21 cellular contexts compared by ENCODE assay signal in the genomic region with DNA sequence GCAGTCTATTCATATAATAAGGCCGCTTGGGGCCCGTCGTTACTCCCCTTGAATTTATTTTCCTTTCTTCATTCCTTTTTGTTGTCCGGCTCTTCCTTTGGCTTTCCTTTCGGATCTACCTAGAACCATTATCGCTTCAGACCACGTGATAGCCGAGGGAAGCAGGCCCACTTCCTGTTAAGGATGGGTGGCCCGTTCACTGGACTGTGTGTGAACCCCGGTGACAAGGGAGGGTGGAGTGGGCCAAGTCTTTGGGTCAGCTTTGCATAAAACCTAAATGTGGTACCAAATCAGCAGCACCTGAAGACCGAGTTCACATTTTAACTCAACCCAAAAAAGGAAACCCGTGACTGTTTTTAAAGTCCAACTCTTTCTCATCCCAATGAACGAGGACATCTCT.
DNase-seq lines count a peak whose midpoint lies in the region; ATAC-seq, FAIRE-seq and TF ChIP-seq lines count a peak whose summit lies in the region.
"Had no signal": no experiment of that assay in that cellular context is flagged by ENCODE, and none has a peak within 500 bp of the region (broad histone marks: within the 10 kb centered on the region; RNA-seq: fewer than 3 reads in every experiment).

No MANE protein-coding gene starts in this region.

- CTCF ChIA-PET in K562 (lab: Yijun Ruan, JAX; ENCODE audit: low intra/inter-chr PET ratio) = no interaction called here

- BruUV-seq in K562 (replicated peaks; lab: Mats Ljungman, UMichigan) = no TSS peak

- peak overlapping the region; percentile 43 for H3K4me3 Mint-ChIP-seq in nephron progenitor cell
- H3K4me3 Mint-ChIP-seq: B cell; CD4-positive, alpha-beta T cell; CD8-positive, alpha-beta T cell had no signal

- peaks cover 3% of the 10 kb centered on the region for H3K27me3 Mint-ChIP-seq in nephron progenitor cell (ENCODE audit: low read depth, poor library complexity)

- no peaks in the 10 kb centered on the region for H3K9me1 ChIP-seq in K562 (ENCODE audit: control insufficient read depth, insufficient read depth, low read length)

- no peaks in the 10 kb centered on the region for H4K20me1 ChIP-seq in K562 (replicated peaks; ENCODE audit: control insufficient read depth, insufficient read depth, low read length)
- H4K20me1 ChIP-seq: BLaER1 treated with 17β-estradiol and CSF1 and Interleukin-3, amounts not matched to agents 10 nM and 100 nM had no signal

- DNase-seq in K562 (ENCODE audit: extremely low read depth in 1 of 4, low spot score in 3 of 4) (no peak), esophagus muscularis mucosa (ENCODE audit: extremely low spot score) (peak; percentile 83), nephron progenitor cell (no peak), AG20443 (ENCODE audit: low spot score) (no peak), NCI-H1436 treated with DMSO at 0.1 percent for 48 hours (lab: John Stamatoyannopoulos, UW) (no peak), GM12892 (ENCODE audit: insufficient read length) (no peak)
- DNase-seq: 8988T; ACHN; AML-193; Caco-2; Calu3; CD4-positive, alpha-beta T cell; CD8-positive, alpha-beta T cell; DMS79 treated with DMSO at 0.1 percent for 48 hours; GF-D8 had no signal

- FAIRE-seq in K562 (lab: Jason Lieb, UNC) (no peak), GM12892 (lab: Jason Lieb, UNC) (no peak)
- FAIRE-seq: A204.1, D721Med, GM19239 had no signal

- WGBS in K562 (ENCODE audit: insufficient coverage, low coverage, missing lambda C conversion rate) = 6% methylated on average over 13 of the region's 13 CpGs
- 86% methylated on average over 13 of the region's 13 CpGs for WGBS in esophagus muscularis mucosa

- no peak for TF ChIP-seq POLR2A in K562 (conservative IDR thresholded peaks at IDR 0.05)
- TF ChIP-seq POLR2A in esophagus muscularis mucosa (IDR thresholded peaks at IDR 0.05; ENCODE audit: low read depth) = no peak
- no peak for TF ChIP-seq POLR2A in GM12892 (IDR thresholded peaks at IDR 0.05; ENCODE audit: low read depth, low read length)

- no peak for ATAC-seq in K562
- ATAC-seq: CD8-positive, alpha-beta T cell had no signal

- intact Hi-C loops in K562 (cut with micrococcal nuclease) (no loop called here), esophagus muscularis mucosa (cut with DNase I) (no loop called here)

- no peaks in the 10 kb centered on the region for H3K79me2 ChIP-seq in K562 (ENCODE audit: control insufficient read depth, insufficient read depth, low read length)

- no peaks in the 10 kb centered on the region for H3K9me3 ChIP-seq in K562 (replicated peaks; ENCODE audit: control insufficient read depth, insufficient read depth, low read depth, low read length)
- H3K9me3 ChIP-seq in esophagus muscularis mucosa = no peaks in the 10 kb centered on the region
- H3K9me3 ChIP-seq: Caco-2 had no signal

- peaks cover 17 to 18% of the 10 kb centered on the region in 2 experiments; a peak in 3 of 5 replicates for H3K27me3 ChIP-seq in K562 (ENCODE audit: control insufficient read depth in 2 of 2, insufficient read depth in 2 of 2, low read length in 2 of 2)
- peaks cover 0 to 8% (median 0%) of the 10 kb centered on the region in 4 donors for H3K27me3 ChIP-seq in esophagus muscularis mucosa
- H3K27me3 ChIP-seq: BLaER1 treated with 17β-estradiol and CSF1 and Interleukin-3, amounts not matched to agents 10 nM and 100 nM had no signal

- H3K27ac ChIP-seq in K562 (ENCODE audit: extremely low read depth, low read depth, low read length) (no peak overlapping the region), esophagus muscularis mucosa (replicated peaks in 1 of 4) (no peak overlapping the region)
- H3K27ac ChIP-seq: BLaER1 treated with 17β-estradiol and CSF1 and Interleukin-3, amounts not matched to agents 10 nM and 100 nM; C4-2B had no signal

- in situ Hi-C loops in K562 (cut with MboI) = no loop called here

- H2AFZ ChIP-seq in K562 (ENCODE audit: low read depth, low read length) = no peak overlapping the region

- H3K4me1 ChIP-seq in K562 (replicated peaks in 1 of 2; ENCODE audit: control insufficient read depth in 2 of 2, insufficient read depth in 2 of 2, low read length in 2 of 2) (no peaks in the 10 kb centered on the region), esophagus muscularis mucosa (no peaks in the 10 kb centered on the region)
- H3K4me1 ChIP-seq: BLaER1 treated with 17β-estradiol and CSF1 and Interleukin-3, amounts not matched to agents 10 nM and 100 nM; Caco-2 had no signal

- POLR2A ChIA-PET in K562 (lab: Yijun Ruan, JAX) = interaction anchor here (0.7 kb wide), 1 partner anchor 26 kb away, joined by 4 read pairs; no protein-coding TSS in a partner anchor

- TF ChIP-seq RAD21 in K562 (CRISPR knock-in tag; conservative IDR thresholded peaks at IDR 0.05 in 1 of 2, IDR thresholded peaks at IDR 0.05 in 1 of 2) = no peak

- H3K27ac Mint-ChIP-seq in nephron progenitor cell = peak overlapping the region; percentile 53
- H3K27ac Mint-ChIP-seq: B cell; CD4-positive, alpha-beta T cell; CD8-positive, alpha-beta T cell had no signal

- H3K9ac ChIP-seq in K562 (ENCODE audit: insufficient read depth in 1 of 2, low read depth in 2 of 2, low read length in 2 of 2) = no peak overlapping the region
- H3K9ac ChIP-seq: BLaER1 treated with 17β-estradiol and CSF1 and Interleukin-3, amounts not matched to agents 10 nM and 100 nM had no signal

- H3K36me3 ChIP-seq in K562 (ENCODE audit: control insufficient read depth, insufficient read depth, low read length) (no peaks in the 10 kb centered on the region), esophagus muscularis mucosa (no peaks in the 10 kb centered on the region)
- H3K36me3 ChIP-seq: BLaER1 treated with 17β-estradiol and CSF1 and Interleukin-3, amounts not matched to agents 10 nM and 100 nM had no signal

- peaks cover 11% of the 10 kb centered on the region for H3K36me3 Mint-ChIP-seq in nephron progenitor cell (ENCODE audit: low read depth)
- H3K36me3 Mint-ChIP-seq: CD8-positive, alpha-beta T cell had no signal

- no peak for TF ChIP-seq EP300 in K562 (IDR thresholded peaks at IDR 0.05; ENCODE audit: low read length)
- TF ChIP-seq EP300 in esophagus muscularis mucosa (IDR thresholded peaks at IDR 0.05) = no peak

- H3K4me3 ChIP-seq in K562 = no peak overlapping the region
- no peak overlapping the region for H3K4me3 ChIP-seq in esophagus muscularis mucosa
- H3K4me3 ChIP-seq: BLaER1 treated with 17β-estradiol and CSF1 and Interleukin-3, amounts not matched to agents 10 nM and 100 nM had no signal

- H3K4me1 Mint-ChIP-seq in nephron progenitor cell = peaks cover 57% of the 10 kb centered on the region
- H3K4me1 Mint-ChIP-seq: B cell had no signal

- H3K9me3 Mint-ChIP-seq in nephron progenitor cell = peaks cover 20% of the 10 kb centered on the region

- no peak overlapping the region for H3K4me2 ChIP-seq in K562 (ENCODE audit: insufficient read depth, low read length)
- H3K4me2 ChIP-seq: BLaER1 treated with 17β-estradiol and CSF1 and Interleukin-3, amounts not matched to agents 10 nM and 100 nM had no signal

- no peak for TF ChIP-seq CTCF in K562 (IDR thresholded peaks at IDR 0.05 in 2 of 3, conservative IDR thresholded peaks at IDR 0.05 in 1 of 3; ENCODE audit: insufficient read depth in 2 of 3, low read depth in 1 of 3, low read length in 3 of 3)
- no peak for TF ChIP-seq CTCF in esophagus muscularis mucosa (IDR thresholded peaks at IDR 0.05)
- TF ChIP-seq CTCF in nephron progenitor cell (IDR thresholded peaks at IDR 0.05) = no peak

TF ChIP-seq in K562, 482 proteins besides CTCF, POLR2A, EP300 and RAD21:
- TF ChIP-seq PTBP1 (IDR thresholded peaks at IDR 0.05; ENCODE audit: low read depth, low read length) (no peak), KLF16 (IDR thresholded peaks at IDR 0.05) (no peak), TFE3 (CRISPR knock-in tag; IDR thresholded peaks at IDR 0.05) (peak; percentile 50), ZNF75A (CRISPR knock-in tag; IDR thresholded peaks at IDR 0.05) (no peak)
- TF ChIP-seq, protein P1, sequence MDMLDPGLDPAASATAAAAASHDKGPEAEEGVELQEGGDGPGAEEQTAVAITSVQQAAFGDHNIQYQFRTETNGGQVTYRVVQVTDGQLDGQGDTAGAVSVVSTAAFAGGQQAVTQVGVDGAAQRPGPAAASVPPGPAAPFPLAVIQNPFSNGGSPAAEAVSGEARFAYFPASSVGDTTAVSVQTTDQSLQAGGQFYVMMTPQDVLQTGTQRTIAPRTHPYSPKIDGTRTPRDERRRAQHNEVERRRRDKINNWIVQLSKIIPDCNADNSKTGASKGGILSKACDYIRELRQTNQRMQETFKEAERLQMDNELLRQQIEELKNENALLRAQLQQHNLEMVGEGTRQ (CRISPR knock-in tag; IDR thresholded peaks at IDR 0.05) = peak; percentile 30; the same call in 1 of the 2 replicates
